18 cellular contexts compared by ENCODE assay signal in genomic region chr10:76618171-76618570, GRCh38.
"Had no signal": no experiment of that assay in that cellular context is flagged by ENCODE, and none has a peak within 500 bp of the region (broad histone marks: within the 10 kb centered on the region; RNA-seq: fewer than 3 reads in every experiment).

No MANE protein-coding gene starts in this region.

- H3K27ac Mint-ChIP-seq: activated CD4-positive, alpha-beta T cell treated with anti-CD3 and anti-CD28 coated beads, Interleukin-2, amount 10 ng/mL, durations not matched to agents 7 days and 5 days; activated naive CD4-positive, alpha-beta T cell treated with anti-CD3 and anti-CD28 coated beads, Interleukin-2, amount 10 ng/mL, durations not matched to agents 7 days and 5 days; activated naive CD8-positive, alpha-beta T cell treated with anti-CD3 and anti-CD28 coated beads, Interleukin-2, amount 50 U/mL, for 24 hours; nephron; type B pancreatic cell had no signal

- H3K27me3 Mint-ChIP-seq: activated CD4-positive, alpha-beta T cell treated with anti-CD3 and anti-CD28 coated beads, Interleukin-2, amount 10 ng/mL, durations not matched to agents 7 days and 5 days; activated naive CD4-positive, alpha-beta T cell treated with anti-CD3 and anti-CD28 coated beads, Interleukin-2, amount 10 ng/mL, durations not matched to agents 7 days and 5 days; activated naive CD8-positive, alpha-beta T cell treated with anti-CD3 and anti-CD28 coated beads, Interleukin-2, amount 50 U/mL, for 24 hours had no signal

- H3K36me3 Mint-ChIP-seq: activated naive CD4-positive, alpha-beta T cell treated with anti-CD3 and anti-CD28 coated beads, Interleukin-2, amount 10 ng/mL, durations not matched to agents 7 days and 5 days; type B pancreatic cell had no signal

- ATAC-seq: activated naive CD8-positive, alpha-beta T cell treated with anti-CD3 and anti-CD28 coated beads, Interleukin-2, amount 50 U/mL, for 24 hours; gastroesophageal sphincter; left cardiac atrium; left ventricle myocardium superior; right cardiac atrium had no signal

- DNase-seq: activated CD4-positive, alpha-beta T cell treated with anti-CD3 and anti-CD28 coated beads, Interleukin-2, amount 10 ng/mL, durations not matched to agents 7 days and 5 days; activated CD4-positive, CD25-positive, alpha-beta regulatory T cell treated with anti-CD3 and anti-CD28 coated beads, Interleukin-2, amount 50 U/mL, for 72 hours; activated effector memory CD4-positive, alpha-beta T cell treated with anti-CD3 and anti-CD28 coated beads, Interleukin-2, amount 50 U/mL, for 16 hours; activated naive CD4-positive, alpha-beta T cell treated with anti-CD3 and anti-CD28 coated beads, Interleukin-2, amount 10 ng/mL, durations not matched to agents 7 days and 5 days; activated naive CD8-positive, alpha-beta T cell treated with anti-CD3 and anti-CD28 coated beads, Interleukin-2, amount 50 U/mL, for 24 hours; central memory CD4-positive, alpha-beta T cell; islet precursor cell; left cardiac atrium; left ventricle myocardium superior; posterior cingulate gyrus; right cardiac atrium; stimulated activated CD4-positive, alpha-beta T cell treated with anti-CD3 and anti-CD28 coated beads, Interleukin-15, amount 100 ng/mL, for 24 hours; stimulated activated CD4-positive, alpha-beta T cell treated with anti-CD3 and anti-CD28 coated beads, Interleukin-2, amount 100 ng/mL, for 24 hours; stimulated activated naive CD4-positive, alpha-beta T cell treated with Interleukin-2 at 50 U/mL for 16 hours; uterus had no signal

- H3K4me1 Mint-ChIP-seq: activated CD4-positive, alpha-beta T cell treated with anti-CD3 and anti-CD28 coated beads, Interleukin-2, amount 10 ng/mL, durations not matched to agents 7 days and 5 days; activated naive CD4-positive, alpha-beta T cell treated with anti-CD3 and anti-CD28 coated beads, Interleukin-2, amount 10 ng/mL, durations not matched to agents 7 days and 5 days; activated naive CD8-positive, alpha-beta T cell treated with anti-CD3 and anti-CD28 coated beads, Interleukin-2, amount 50 U/mL, for 24 hours; nephron had no signal

- H3K4me3 Mint-ChIP-seq: activated CD4-positive, alpha-beta T cell treated with anti-CD3 and anti-CD28 coated beads, Interleukin-2, amount 10 ng/mL, durations not matched to agents 7 days and 5 days; activated naive CD4-positive, alpha-beta T cell treated with anti-CD3 and anti-CD28 coated beads, Interleukin-2, amount 10 ng/mL, durations not matched to agents 7 days and 5 days; activated naive CD8-positive, alpha-beta T cell treated with anti-CD3 and anti-CD28 coated beads, Interleukin-2, amount 50 U/mL, for 24 hours; nephron; type B pancreatic cell had no signal
